8 cellular contexts compared by ENCODE assay signal in the genomic region with DNA sequence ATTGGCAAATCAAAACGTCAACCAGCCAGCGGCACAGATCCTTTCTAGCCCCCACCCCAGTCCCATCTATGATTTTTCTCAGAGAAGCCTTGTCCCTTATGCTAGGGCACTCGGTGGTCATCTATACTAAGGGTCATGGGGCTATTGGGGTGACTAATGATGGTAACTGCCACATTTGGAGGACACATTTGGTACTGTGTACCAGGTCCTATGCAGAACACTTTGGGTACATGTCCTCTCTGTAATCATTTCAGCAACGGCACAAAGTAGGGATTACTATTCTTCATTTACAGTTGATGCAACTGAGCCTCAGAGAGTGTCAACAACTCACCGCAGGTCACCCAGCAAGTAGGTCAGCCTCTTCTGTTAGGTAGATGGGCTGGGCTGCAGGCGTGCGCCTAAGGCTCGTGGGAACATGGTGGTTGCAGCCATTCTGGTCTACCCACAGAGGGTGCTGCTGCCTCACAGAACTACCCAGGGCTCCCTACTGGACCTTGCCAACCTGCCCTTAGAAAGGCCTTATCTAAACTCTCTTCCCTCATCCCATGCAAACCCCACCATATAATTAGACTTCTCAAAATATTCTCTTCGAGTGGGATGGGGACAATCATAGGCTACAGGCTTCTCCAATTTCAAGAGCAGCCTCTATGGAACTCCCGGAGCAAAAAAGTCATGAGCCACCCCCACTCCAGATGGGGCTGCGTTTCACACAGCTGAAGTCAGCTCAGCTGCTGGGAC. TPM values are rescaled to one million over a fixed set of nuclear protein-coding genes. Genes with fewer than 3 reads are reported as not detected.
A peak's percentile ranks its signal among the peaks of the same experiment; 100 is the strongest.
DNase-seq lines count a peak whose midpoint lies in the region; ATAC-seq and TF ChIP-seq lines count a peak whose summit lies in the region.

No MANE protein-coding gene starts in this region.

- no peaks in the 10 kb centered on the region for H3K27me3 ChIP-seq in OCI-LY1 (ENCODE audit: insufficient read depth, low read length)
- no peaks in the 10 kb centered on the region for H3K27me3 ChIP-seq in adrenal gland
- H3K27me3 ChIP-seq in psoas muscle (ENCODE audit: insufficient read depth in 3 of 3, low read length in 2 of 3): no peaks in the 10 kb centered on the region

- no peak overlapping the region for H2AFZ ChIP-seq in OCI-LY1 (ENCODE audit: low read length)

- peaks cover 14% of the 10 kb centered on the region for H3K4me1 Mint-ChIP-seq in activated CD8-positive, alpha-beta memory T cell treated with anti-CD3 and anti-CD28 coated beads, Interleukin-2, amount 10 ng/mL, durations not matched to agents 7 days and 5 days

- no peaks in the 10 kb centered on the region for H3K79me2 ChIP-seq in OCI-LY1 (ENCODE audit: insufficient read depth, low read length)

- no peaks in the 10 kb centered on the region for H3K9me3 ChIP-seq in OCI-LY1 (ENCODE audit: low read length)
- no peaks in the 10 kb centered on the region for H3K9me3 ChIP-seq in adrenal gland (replicated peaks in 1 of 3)
- no peaks in the 10 kb centered on the region for H3K9me3 ChIP-seq in psoas muscle

- no peaks in the 10 kb centered on the region for H3F3A ChIP-seq in OCI-LY1 (ENCODE audit: insufficient read depth, low read length)

- peak; percentile 92 for ATAC-seq in activated CD8-positive, alpha-beta memory T cell treated with anti-CD3 and anti-CD28 coated beads, Interleukin-2, amount 10 ng/mL, durations not matched to agents 7 days and 5 days
- ATAC-seq in left cardiac atrium (peak; percentile 73 to 83), psoas muscle (peak; percentile 80 to 86 (median 82))

- peaks cover 7% of the 10 kb centered on the region for H3K4me1 ChIP-seq in OCI-LY1 (ENCODE audit: insufficient read depth, low read length, severe bottlenecking)
- H3K4me1 ChIP-seq in adrenal gland (replicated peaks in 1 of 2): peaks cover 0 to 6% of the 10 kb centered on the region in 2 donors
- peaks cover 28% of the 10 kb centered on the region for H3K4me1 ChIP-seq in psoas muscle

- TF ChIP-seq CTCF in OCI-LY1 (IDR thresholded peaks at IDR 0.05; ENCODE audit: low read length) (peak; percentile 75), adrenal gland (IDR thresholded peaks at IDR 0.05) (peak; percentile 50 to 89 (median 74)), psoas muscle (IDR thresholded peaks at IDR 0.05) (peak; percentile 78)

- no peak overlapping the region for H3K4me2 ChIP-seq in OCI-LY1 (ENCODE audit: low read length)

- peaks cover 15% of the 10 kb centered on the region for H3K27me3 Mint-ChIP-seq in activated CD8-positive, alpha-beta memory T cell treated with anti-CD3 and anti-CD28 coated beads, Interleukin-2, amount 10 ng/mL, durations not matched to agents 7 days and 5 days

- no peak overlapping the region for H3K27ac Mint-ChIP-seq in activated CD8-positive, alpha-beta memory T cell treated with anti-CD3 and anti-CD28 coated beads, Interleukin-2, amount 10 ng/mL, durations not matched to agents 7 days and 5 days

- 28 to 40% (median 31%) methylated on average over 8 to 11 of the region's 11 CpGs for WGBS in adrenal gland, 4 donors
- WGBS in psoas muscle, 3 donors: 21 to 27% (median 21%) methylated on average over 11 of the region's 11 CpGs

- H3K4me3 ChIP-seq in OCI-LY1 (ENCODE audit: low read depth, low read length, poor library complexity, severe bottlenecking) (no peak overlapping the region), adrenal gland (no peak overlapping the region), psoas muscle (no peak overlapping the region)

- H3K36me3 ChIP-seq in OCI-LY1 (ENCODE audit: insufficient read depth, low read length) (no peaks in the 10 kb centered on the region), adrenal gland (replicated peaks in 1 of 2) (no peaks in the 10 kb centered on the region), psoas muscle (ENCODE audit: insufficient read depth in 1 of 2, low read depth in 1 of 2) (no peaks in the 10 kb centered on the region)

- no peaks in the 10 kb centered on the region for H3K9me2 ChIP-seq in OCI-LY1 (ENCODE audit: low read depth, low read length)

- H3K9ac ChIP-seq in OCI-LY1 (ENCODE audit: low read length): no peak overlapping the region

- intact Hi-C loops in adrenal gland (cut with DNase I) (loop anchor here (2.0 to 5.0 kb wide), 2 partner anchors 177 to 278 kb away; no protein-coding TSS in a partner anchor), left cardiac atrium (cut with DNase I) (loop anchor here (2.0 to 10.0 kb wide), 3 partner anchors 175 to 348 kb away; no protein-coding TSS in a partner anchor), psoas muscle (cut with DNase I) (loop anchor here (1.0 to 5.0 kb wide), 5 partner anchors 58 to 348 kb away; a partner anchor contains a TSS)

- CTCF ChIA-PET in activated CD8-positive, alpha-beta memory T cell treated with anti-CD3 and anti-CD28 coated beads, Interleukin-2, amount 10 ng/mL, durations not matched to agents 7 days and 5 days (lab: Charles Lee): interaction anchor here (1.1 to 1.6 kb wide), 3 partner anchors 12 to 17 kb away, joined by 4 read pairs; no protein-coding TSS in a partner anchor

- no peaks in the 10 kb centered on the region for H4K20me1 ChIP-seq in OCI-LY1 (ENCODE audit: insufficient read depth, low read length)

- no peaks in the 10 kb centered on the region for H3K9me3 Mint-ChIP-seq in activated CD8-positive, alpha-beta memory T cell treated with anti-CD3 and anti-CD28 coated beads, Interleukin-2, amount 10 ng/mL, durations not matched to agents 7 days and 5 days (ENCODE audit: low read depth)

- TF ChIP-seq POLR2A in adrenal gland (IDR thresholded peaks at IDR 0.05): no peak

- peaks cover 3% of the 10 kb centered on the region for H3K36me3 Mint-ChIP-seq in activated CD8-positive, alpha-beta memory T cell treated with anti-CD3 and anti-CD28 coated beads, Interleukin-2, amount 10 ng/mL, durations not matched to agents 7 days and 5 days

- no peak overlapping the region for H3K4me3 Mint-ChIP-seq in activated CD8-positive, alpha-beta memory T cell treated with anti-CD3 and anti-CD28 coated beads, Interleukin-2, amount 10 ng/mL, durations not matched to agents 7 days and 5 days

- H3K27ac ChIP-seq in OCI-LY1 (ENCODE audit: low read depth, low read length, poor library complexity, severe bottlenecking) (no peak overlapping the region), adrenal gland (no peak overlapping the region), psoas muscle (no peak overlapping the region)

- peak; percentile 67 for DNase-seq in activated CD8-positive, alpha-beta memory T cell treated with anti-CD3 and anti-CD28 coated beads, Interleukin-2, amount 10 ng/mL, durations not matched to agents 7 days and 5 days
- DNase-seq in activated CD8-positive, alpha-beta memory T cell treated with anti-CD3 and anti-CD28 coated beads for 24 hours: no peak
- DNase-seq in HUDEP-2 (lab: John Stamatoyannopoulos, UW; ENCODE audit: unreplicated experiment in 76 of 76) (peak in 58 of 76 experiments; percentile 5 to 65 (median 30)), adrenal gland (peak; percentile 68 to 86 (median 78)), left cardiac atrium (peak; percentile 44), psoas muscle (peak; percentile 61 to 83)
- DNase-seq in effector CD4-positive, alpha-beta T cell: no peak

RNA-seq across cellular contexts. Expression of a gene that starts 5.7 kb away (rescaled TPM):
- total RNA-seq in activated CD8-positive, alpha-beta memory T cell treated with anti-CD3 and anti-CD28 coated beads, Interleukin-2, amount 10 ng/mL, durations not matched to agents 7 days and 5 days: 100 to 1,000 TPM; 108 TPM
- total RNA-seq in adrenal gland (100 to 1,000 TPM; 108 to 243 (median 152) TPM), left cardiac atrium (100 to 1,000 TPM; 224 to 263 TPM), psoas muscle (100 to 1,000 TPM; 190 to 319 (median 208) TPM)
- polyA plus RNA-seq in adrenal gland (100 to 1,000 TPM in 1 of 3 donors, 10 to 100 TPM in 2; 52.3 to 228 (median 64.9) TPM), psoas muscle (100 to 1,000 TPM; 266 to 452 (median 280) TPM)

RNA-seq across cellular contexts. Expression of a gene that starts 47.8 kb away (rescaled TPM):
- total RNA-seq in activated CD8-positive, alpha-beta memory T cell treated with anti-CD3 and anti-CD28 coated beads, Interleukin-2, amount 10 ng/mL, durations not matched to agents 7 days and 5 days: 10 to 100 TPM; 49.2 to 52.9 TPM
- total RNA-seq in adrenal gland (10 to 100 TPM; 27.0 to 82.4 (median 43.7) TPM), left cardiac atrium (10 to 100 TPM; 18.8 to 19.5 TPM), psoas muscle (10 to 100 TPM; 13.9 to 30.6 (median 22.6) TPM)
- polyA plus RNA-seq in adrenal gland (10 to 100 TPM; 11.8 to 51.9 (median 34.1) TPM), psoas muscle (10 to 100 TPM; 17.3 to 22.6 (median 19.4) TPM)

RNA-seq across cellular contexts. Expression of a gene that starts 59.7 kb away (rescaled TPM):
- under 1 TPM; 0.09 to 0.23 TPM for total RNA-seq in activated CD8-positive, alpha-beta memory T cell treated with anti-CD3 and anti-CD28 coated beads, Interleukin-2, amount 10 ng/mL, durations not matched to agents 7 days and 5 days
- under 1 TPM in 6 of 8 donors, not detected in 2; 0.39 to 0.88 (median 0.55) TPM for total RNA-seq in adrenal gland
- polyA plus RNA-seq in adrenal gland: under 1 TPM; 0.20 to 0.48 (median 0.46) TPM
- total RNA-seq in left cardiac atrium: 1 to 10 TPM in 1 of 2 donors, under 1 TPM in 1; 0.50 to 1.2 TPM
- 100 to 1,000 TPM; 198 to 956 (median 431) TPM for total RNA-seq in psoas muscle
- 100 to 1,000 TPM in 1 of 3 donors, 10 to 100 TPM in 2; 58.1 to 101 (median 58.3) TPM for polyA plus RNA-seq in psoas muscle

Comparison
In these comparisons a context has a peak if more than half of its experiments do, and no peak if none do; other contexts are left out.
1. DNase-seq: peak in activated CD8-positive, alpha-beta memory T cell treated with anti-CD3 and anti-CD28 coated beads, Interleukin-2, amount 10 ng/mL, durations not matched to agents 7 days and 5 days (single experiment), HUDEP-2 (58 of 76), adrenal gland (7 of 7), left cardiac atrium (single experiment) and psoas muscle (2 of 2); none in activated CD8-positive, alpha-beta memory T cell treated with anti-CD3 and anti-CD28 coated beads for 24 hours (single experiment) and effector CD4-positive, alpha-beta T cell (single experiment).
2. RNA of a gene that starts 59.7 kb away (total RNA-seq): 198 to 956 TPM in psoas muscle; 0.50 to 1.2 TPM in left cardiac atrium, 0.39 to 0.88 TPM in adrenal gland and 0.09 to 0.23 TPM in activated CD8-positive, alpha-beta memory T cell treated with anti-CD3 and anti-CD28 coated beads, Interleukin-2, amount 10 ng/mL, durations not matched to agents 7 days and 5 days; every median in the first group is over 10 times any median in the second.
3. Peak in every context shown above with its lines, with median percentiles within 50 percentile points of each other: ATAC-seq and CTCF ChIP-seq.